ENCODE assay signal across 19 cellular contexts in genomic region chr22:19808873-19809478, GRCh38. TPM values are rescaled to one million over a fixed set of nuclear protein-coding genes. Genes with fewer than 3 reads are reported as not detected.
A peak's percentile ranks its signal among the peaks of the same experiment; 100 is the strongest.
DNase-seq lines count a peak whose midpoint lies in the region; ATAC-seq, FAIRE-seq and TF ChIP-seq lines count a peak whose summit lies in the region.
"Had no signal": no experiment of that assay in that cellular context is flagged by ENCODE, and none has a peak within 500 bp of the region (broad histone marks: within the 10 kb centered on the region; RNA-seq: fewer than 3 reads in every experiment).

No MANE protein-coding gene starts in this region.

- H3K79me2 ChIP-seq in HepG2 (ENCODE audit: insufficient read depth, low read length), result no peaks in the 10 kb centered on the region

- intact Hi-C loops in right lobe of liver (cut with DNase I), result no loop called here
- intact Hi-C loops in HepG2 (cut with micrococcal nuclease; ENCODE audit: unreplicated experiment), result no loop called here
- intact Hi-C loops in heart left ventricle (cut with DNase I), result loop anchor here in 1 of 10 donors (5.0 kb wide), 1 partner anchor 43 kb away; the partner anchor contains the start of genes GNB1L and RTL10
- intact Hi-C loops in lower lobe of right lung (cut with DNase I), result no loop called here

- no peak for TF ChIP-seq RAD21 in HepG2 (CRISPR knock-in tag; IDR thresholded peaks at IDR 0.05)

- no TSS peak for BruUV-seq in HepG2 (replicated peaks; lab: Mats Ljungman, UMichigan)

- H3K9ac ChIP-seq in HepG2 (ENCODE audit: insufficient read depth, low read depth, low read length), result no peak overlapping the region
- H3K9ac ChIP-seq: KMS-11 had no signal

- FAIRE-seq in HepG2 (lab: Jason Lieb, UNC), result no peak
- no peak for FAIRE-seq in frontal cortex (lab: Jason Lieb, UNC)
- FAIRE-seq: GM12891, GM18507, H1 had no signal

- CTCF ChIA-PET in HepG2 (lab: Yijun Ruan, JAX; ENCODE audit: low intra/inter-chr PET ratio, low total read pairs), result no interaction called here

- H3K36me3 ChIP-seq in right lobe of liver (no peaks in the 10 kb centered on the region), HepG2 (replicated peaks in 1 of 2; ENCODE audit: control insufficient read depth in 1 of 2, insufficient read depth in 2 of 2, low read length in 2 of 2) (no peaks in the 10 kb centered on the region), heart left ventricle (no peaks in the 10 kb centered on the region), lower lobe of right lung (peaks cover 6% of the 10 kb centered on the region)

- WGBS in right lobe of liver (ENCODE audit: insufficient coverage, low coverage, low lambda C conversion rate, missing lambda C conversion rate), result 39% methylated on average over 6 of the region's 11 CpGs
- 62% methylated on average over 11 of the region's 11 CpGs for WGBS in HepG2 (ENCODE audit: low lambda C conversion rate)
- 65 to 80% (median 71%) methylated on average over 11 of the region's 11 CpGs for WGBS in heart left ventricle, 4 donors

- no peak overlapping the region for H3K27ac ChIP-seq in right lobe of liver
- H3K27ac ChIP-seq in HepG2 (ENCODE audit: extremely low read length, insufficient read depth, low read length), result no peak overlapping the region
- no peak overlapping the region for H3K27ac ChIP-seq in heart left ventricle
- no peak overlapping the region for H3K27ac ChIP-seq in lower lobe of right lung
- H3K27ac ChIP-seq: KMS-11, PC-9 had no signal

- H3K27me3 ChIP-seq in right lobe of liver (no peaks in the 10 kb centered on the region), HepG2 (ENCODE audit: control insufficient read depth in 1 of 2, insufficient read depth in 2 of 2, low read length in 2 of 2) (no peaks in the 10 kb centered on the region), heart left ventricle (no peaks in the 10 kb centered on the region), lower lobe of right lung (ENCODE audit: low read depth) (no peaks in the 10 kb centered on the region)

- H3K4me2 ChIP-seq in HepG2 (ENCODE audit: low read depth, low read length), result no peak overlapping the region
- H3K4me2 ChIP-seq: KMS-11, PC-9 had no signal

- TF ChIP-seq POLR2A in right lobe of liver (IDR thresholded peaks at IDR 0.05) (no peak), HepG2 (IDR thresholded peaks at IDR 0.05; ENCODE audit: insufficient read depth in 1 of 2, low read depth in 2 of 2, low read length in 2 of 2) (no peak), heart left ventricle (IDR thresholded peaks at IDR 0.05) (no peak)

- TF ChIP-seq EP300 in HepG2 (IDR thresholded peaks at IDR 0.05; ENCODE audit: low read depth in 2 of 2, low read length in 2 of 2) (no peak), HepG2 (CRISPR knock-in tag; IDR thresholded peaks at IDR 0.05; ENCODE audit: borderline replicate concordance) (no peak)

- TF ChIP-seq CTCF in right lobe of liver (IDR thresholded peaks at IDR 0.05), result no peak
- no peak for TF ChIP-seq CTCF in HepG2 (CRISPR knock-in tag; IDR thresholded peaks at IDR 0.05)
- TF ChIP-seq CTCF in heart left ventricle (IDR thresholded peaks at IDR 0.05), result no peak
- no peak for TF ChIP-seq CTCF in lower lobe of right lung (IDR thresholded peaks at IDR 0.05)

- H3K9me3 ChIP-seq in right lobe of liver (no peaks in the 10 kb centered on the region), HepG2 (ENCODE audit: low read length) (no peaks in the 10 kb centered on the region), heart left ventricle (no peaks in the 10 kb centered on the region), lower lobe of right lung (no peaks in the 10 kb centered on the region)

- POLR2A ChIA-PET in HepG2 (lab: Yijun Ruan, JAX), result no interaction called here

- ATAC-seq in right lobe of liver, result peak; percentile 74 to 96 (median 82)
- ATAC-seq in HepG2, result no peak
- ATAC-seq in heart left ventricle, result peak; percentile 49 to 80 (median 68)
- ATAC-seq in lower lobe of right lung, result no peak

- DNase-seq in right lobe of liver (peak; percentile 58 to 81 (median 76)), HepG2 (ENCODE audit: low spot score) (no peak), heart left ventricle (peak in 4 of 5 donors; percentile 46 to 68 (median 58)), lower lobe of right lung (peak; percentile 27), frontal cortex (ENCODE audit: low spot score in 2 of 2) (no peak), DMS153 (lab: John Stamatoyannopoulos, UW) (no peak), T-helper 1 cell (no peak)
- no peak for DNase-seq in activated naive CD4-positive, alpha-beta T cell (lab: John Stamatoyannopoulos, UW)
- DNase-seq: C1 segment of cervical spinal cord, GF-D8, NCI-H1048, NCI-H146, NCI-H2081 treated with DMSO at 0.1 percent for 48 hours, NCI-H524, PC-9 had no signal

- H2AFZ ChIP-seq in HepG2 (ENCODE audit: low read length), result no peak overlapping the region
- H2AFZ ChIP-seq: PC-9 had no signal

- H3K4me1 ChIP-seq in right lobe of liver (peaks cover 0 to 5% (median 0%) of the 10 kb centered on the region in 4 donors), HepG2 (ENCODE audit: insufficient read depth, low read length) (no peaks in the 10 kb centered on the region), heart left ventricle (peaks cover 0 to 6% (median 0%) of the 10 kb centered on the region in 12 donors), lower lobe of right lung (peaks cover 9% of the 10 kb centered on the region)

- in situ Hi-C loops in HepG2 (cut with HindIII; ENCODE audit: extremely low pct_ligation_motif_present, low pct_unique_long_range_greater_than_20kb), result no loop called here

- no peak overlapping the region for H3K4me3 ChIP-seq in right lobe of liver
- H3K4me3 ChIP-seq in HepG2 (replicated peaks in 1 of 3; ENCODE audit: insufficient read depth in 1 of 3, low read depth in 2 of 3, low read length in 3 of 3), result no peak overlapping the region
- no peak overlapping the region for H3K4me3 ChIP-seq in heart left ventricle
- H3K4me3 ChIP-seq in lower lobe of right lung, result no peak overlapping the region
- H3K4me3 ChIP-seq: PC-9 had no signal

- H4K20me1 ChIP-seq in HepG2 (ENCODE audit: insufficient read depth, low read length), result no peaks in the 10 kb centered on the region

RNA-seq across cellular contexts. Expression of gene GNB1L, which starts 45.7 kb away (rescaled TPM):
- total RNA-seq in right lobe of liver (1 to 10 TPM; 1.4 to 3.2 (median 2.7) TPM), HepG2 (2016; rRNA removed; fragmentation: Illumina TruSeq; extraction: Trizol) (7.4 and 7.7 TPM in 2 replicates), heart left ventricle (1 to 10 TPM; 1.9 to 3.7 (median 2.4) TPM), lower lobe of right lung (6.0 TPM), frontal cortex (2.9 TPM)
- total RNA-seq in HepG2 (2016; cell fraction: cytosol; rRNA removed; fragmentation: Illumina TruSeq; extraction: Trizol; ENCODE audit: low read depth), result 2.1 and 3.2 TPM in 2 replicates
- total RNA-seq in HepG2 (2016; cell fraction: insoluble cytoplasmic fraction; rRNA removed; fragmentation: Illumina TruSeq; extraction: Trizol), result 7.8 and 8.7 TPM in 2 replicates
- total RNA-seq in HepG2 (2016; cell fraction: membrane; rRNA removed; fragmentation: Illumina TruSeq; extraction: Trizol), result 4.1 and 4.4 TPM in 2 replicates
- total RNA-seq in HepG2 (2016; cell fraction: nucleus; rRNA removed; fragmentation: Illumina TruSeq; extraction: Trizol), result 4.8 and 5.3 TPM in 2 replicates
- polyA plus RNA-seq in HepG2 (2011; rRNA removed) (2.1 and 2.5 TPM in 2 replicates), heart left ventricle (1 to 10 TPM; 1.6 to 9.2 TPM)
- 1.7 and 3.9 TPM in 2 replicates for polyA plus RNA-seq in HepG2 (2011; cell fraction: cytosol; rRNA removed)
- 4.7 and 6.8 TPM in 2 replicates for polyA plus RNA-seq in HepG2 (2011; cell fraction: nucleus; rRNA removed)
- polyA plus RNA-seq in HepG2 (2012), result 2.4 and 4.1 TPM in 2 replicates
- polyA plus RNA-seq in HepG2 (2016; cell fraction: cytosol; fragmentation: Illumina TruSeq; extraction: Trizol; ENCODE audit: low read depth), result 1.7 and 2.3 TPM in 2 replicates
- polyA plus RNA-seq in HepG2 (2016; cell fraction: insoluble cytoplasmic fraction; fragmentation: Illumina TruSeq; extraction: Trizol; ENCODE audit: low read depth), result 5.9 and 6.5 TPM in 2 replicates
- polyA plus RNA-seq in HepG2 (2016; cell fraction: membrane; fragmentation: Illumina TruSeq; extraction: Trizol; ENCODE audit: low read depth), result 2.8 and 3.1 TPM in 2 replicates
- 4.2 and 7.0 TPM in 2 replicates for polyA plus RNA-seq in HepG2 (2016; cell fraction: nucleus; fragmentation: Illumina TruSeq; extraction: Trizol; ENCODE audit: insufficient read depth, low read depth)
- polyA minus RNA-seq in HepG2 (2011; rRNA and poly(A)+ RNA removed; ENCODE audit: low replicate concordance), result 2.4 and 4.9 TPM in 2 replicates
- 1.7 and 2.4 TPM in 2 replicates for polyA minus RNA-seq in HepG2 (2011; cell fraction: cytosol; rRNA and poly(A)+ RNA removed)
- 0.75 and 1.8 TPM in 2 replicates for polyA minus RNA-seq in HepG2 (2011; cell fraction: nucleus; rRNA and poly(A)+ RNA removed)

RNA-seq across cellular contexts. Expression of gene RTL10, which starts 45.7 kb away (rescaled TPM):
- total RNA-seq in right lobe of liver (1 to 10 TPM; 6.4 to 9.1 (median 6.6) TPM), HepG2 (2016; rRNA removed; fragmentation: Illumina TruSeq; extraction: Trizol) (14.1 and 17.6 TPM in 2 replicates), heart left ventricle (10 to 100 TPM in 3 of 9 donors, 1 to 10 TPM in 6; 5.1 to 11.6 (median 7.7) TPM), lower lobe of right lung (24.3 TPM), frontal cortex (13.0 TPM)
- 2.4 and 2.6 TPM in 2 replicates for total RNA-seq in HepG2 (2016; cell fraction: cytosol; rRNA removed; fragmentation: Illumina TruSeq; extraction: Trizol; ENCODE audit: low read depth)
- total RNA-seq in HepG2 (2016; cell fraction: insoluble cytoplasmic fraction; rRNA removed; fragmentation: Illumina TruSeq; extraction: Trizol), result 10.3 and 13.8 TPM in 2 replicates
- 6.4 and 6.7 TPM in 2 replicates for total RNA-seq in HepG2 (2016; cell fraction: membrane; rRNA removed; fragmentation: Illumina TruSeq; extraction: Trizol)
- 15.1 and 15.3 TPM in 2 replicates for total RNA-seq in HepG2 (2016; cell fraction: nucleus; rRNA removed; fragmentation: Illumina TruSeq; extraction: Trizol)
- polyA plus RNA-seq in HepG2 (2011; rRNA removed) (15.8 and 18.2 TPM in 2 replicates), heart left ventricle (1 to 10 TPM; 4.6 to 4.9 TPM)
- 8.3 and 9.5 TPM in 2 replicates for polyA plus RNA-seq in HepG2 (2011; cell fraction: cytosol; rRNA removed)
- polyA plus RNA-seq in HepG2 (2011; cell fraction: nucleus; rRNA removed), result 47.3 and 53.1 TPM in 2 replicates
- polyA plus RNA-seq in HepG2 (2012), result 11.3 and 11.9 TPM in 2 replicates
- 1.3 and 1.5 TPM in 2 replicates for polyA plus RNA-seq in HepG2 (2016; cell fraction: cytosol; fragmentation: Illumina TruSeq; extraction: Trizol; ENCODE audit: low read depth)
- 8.2 and 12.3 TPM in 2 replicates for polyA plus RNA-seq in HepG2 (2016; cell fraction: insoluble cytoplasmic fraction; fragmentation: Illumina TruSeq; extraction: Trizol; ENCODE audit: low read depth)
- 2.5 and 3.1 TPM in 2 replicates for polyA plus RNA-seq in HepG2 (2016; cell fraction: membrane; fragmentation: Illumina TruSeq; extraction: Trizol; ENCODE audit: low read depth)
- polyA plus RNA-seq in HepG2 (2016; cell fraction: nucleus; fragmentation: Illumina TruSeq; extraction: Trizol; ENCODE audit: insufficient read depth, low read depth), result 23.5 and 25.4 TPM in 2 replicates
- 46.0 and 112 TPM in 2 replicates for polyA minus RNA-seq in HepG2 (2011; rRNA and poly(A)+ RNA removed; ENCODE audit: low replicate concordance)
- 8.4 and 10.0 TPM in 2 replicates for polyA minus RNA-seq in HepG2 (2011; cell fraction: cytosol; rRNA and poly(A)+ RNA removed)
- 21.9 and 23.7 TPM in 2 replicates for polyA minus RNA-seq in HepG2 (2011; cell fraction: nucleus; rRNA and poly(A)+ RNA removed)

RNA-seq across cellular contexts. Expression of gene TBX1, which starts 48.4 kb away (rescaled TPM):
- total RNA-seq in right lobe of liver, result under 1 TPM in 4 of 6 experiments, not detected in 2; 0.24 to 0.37 (median 0.30) TPM
- total RNA-seq in HepG2 (2016; rRNA removed; fragmentation: Illumina TruSeq; extraction: Trizol), result not detected in 2 replicates
- total RNA-seq in HepG2 (2016; cell fraction: cytosol; rRNA removed; fragmentation: Illumina TruSeq; extraction: Trizol; ENCODE audit: low read depth), result not detected in 2 replicates
- not detected in 2 replicates for total RNA-seq in HepG2 (2016; cell fraction: insoluble cytoplasmic fraction; rRNA removed; fragmentation: Illumina TruSeq; extraction: Trizol)
- total RNA-seq in HepG2 (2016; cell fraction: membrane; rRNA removed; fragmentation: Illumina TruSeq; extraction: Trizol), result not detected in 2 replicates
- total RNA-seq in HepG2 (2016; cell fraction: nucleus; rRNA removed; fragmentation: Illumina TruSeq; extraction: Trizol), result not detected in 2 replicates
- not detected in 2 replicates for polyA plus RNA-seq in HepG2 (2011; rRNA removed)
- polyA plus RNA-seq in HepG2 (2011; cell fraction: cytosol; rRNA removed), result 0.03 TPM in 1 of 2 replicates, not detected in the other
- polyA plus RNA-seq in HepG2 (2011; cell fraction: nucleus; rRNA removed), result 0.23 TPM in 1 of 2 replicates, not detected in the other
- not detected in 2 replicates for polyA plus RNA-seq in HepG2 (2012)
- not detected in 2 replicates for polyA plus RNA-seq in HepG2 (2016; cell fraction: cytosol; fragmentation: Illumina TruSeq; extraction: Trizol; ENCODE audit: low read depth)
- not detected in 2 replicates for polyA plus RNA-seq in HepG2 (2016; cell fraction: insoluble cytoplasmic fraction; fragmentation: Illumina TruSeq; extraction: Trizol; ENCODE audit: low read depth)
- 0.08 TPM in 1 of 2 replicates, not detected in the other for polyA plus RNA-seq in HepG2 (2016; cell fraction: membrane; fragmentation: Illumina TruSeq; extraction: Trizol; ENCODE audit: low read depth)
- polyA plus RNA-seq in HepG2 (2016; cell fraction: nucleus; fragmentation: Illumina TruSeq; extraction: Trizol; ENCODE audit: insufficient read depth, low read depth), result not detected in 2 replicates
- not detected in 2 replicates for polyA minus RNA-seq in HepG2 (2011; rRNA and poly(A)+ RNA removed; ENCODE audit: low replicate concordance)
- polyA minus RNA-seq in HepG2 (2011; cell fraction: cytosol; rRNA and poly(A)+ RNA removed), result not detected in 2 replicates
- polyA minus RNA-seq in HepG2 (2011; cell fraction: nucleus; rRNA and poly(A)+ RNA removed), result not detected in 2 replicates
- total RNA-seq in heart left ventricle, result 1 to 10 TPM in 4 of 9 donors, under 1 TPM in 4, not detected in 1; 0.28 to 3.1 (median 1.2) TPM
- under 1 TPM; 0.11 to 0.95 TPM for polyA plus RNA-seq in heart left ventricle
- total RNA-seq in lower lobe of right lung, result 13.5 TPM
- total RNA-seq in frontal cortex, result not detected
- polyA plus RNA-seq: H1 had no signal

Comparison
In these comparisons a context has a peak if more than half of its experiments do, and no peak if none do; other contexts are left out.
1. ATAC-seq: peak in right lobe of liver (4 of 4) and heart left ventricle (4 of 4); none in HepG2 (single experiment) and lower lobe of right lung (0 of 2).
2. DNase-seq: peak in right lobe of liver (3 of 3), heart left ventricle (4 of 5) and lower lobe of right lung (single experiment); none in HepG2 (single experiment), frontal cortex (0 of 2), DMS153 (single experiment), T-helper 1 cell (0 of 5) and activated naive CD4-positive, alpha-beta T cell (0 of 4).